Comparison of ENCODE assay signal across 8 cellular contexts in the genomic region with DNA sequence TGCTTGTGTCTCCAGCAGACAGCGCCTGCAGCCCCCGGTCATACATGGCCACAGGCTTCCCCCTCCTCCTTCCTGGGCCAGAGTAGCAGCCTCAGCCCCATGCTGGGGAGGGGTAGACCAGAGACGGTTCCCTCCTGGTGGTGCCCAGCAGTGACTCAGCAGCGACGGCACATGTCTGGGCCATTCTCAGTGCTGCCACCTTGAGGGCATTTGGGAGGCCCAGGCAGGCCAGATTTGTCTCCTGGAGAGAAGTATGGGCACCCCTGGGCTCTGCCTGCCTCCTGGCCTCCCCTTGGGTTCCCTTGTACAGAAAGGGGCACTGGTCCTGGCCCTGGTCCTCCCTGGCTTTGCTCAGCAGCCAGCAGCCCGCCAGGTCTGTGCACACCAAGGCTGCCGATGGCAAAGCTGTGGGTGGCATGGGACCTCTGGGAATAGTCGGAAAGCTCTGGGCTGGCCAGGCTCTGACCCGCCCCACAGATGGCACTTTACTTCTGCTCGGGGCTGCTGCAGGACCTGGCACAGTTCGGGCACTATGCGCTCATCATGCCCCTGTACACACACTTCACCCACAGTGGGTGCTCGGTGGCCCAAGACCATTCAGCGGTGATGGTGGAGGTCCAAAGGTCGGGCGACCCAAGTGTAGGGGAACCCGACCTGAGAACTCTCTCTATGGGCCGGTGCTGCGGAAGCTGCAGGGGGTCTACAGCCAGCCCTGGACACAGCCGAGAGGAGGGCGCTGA. TPM values are rescaled to one million over a fixed set of nuclear protein-coding genes. Genes with fewer than 3 reads are reported as not detected.
DNase-seq lines count a peak whose midpoint lies in the region; ATAC-seq and TF ChIP-seq lines count a peak whose summit lies in the region.

No MANE protein-coding gene starts in this region.

- H3K36me3 ChIP-seq in parathyroid adenoma (ENCODE audit: control insufficient read depth, insufficient read depth, low read length), result no peaks in the 10 kb centered on the region

- H3K9me3 ChIP-seq in parathyroid adenoma (ENCODE audit: control insufficient read depth, low read length), result no peaks in the 10 kb centered on the region

- DNase-seq in SIG-M5 treated with dmso at 0.1 percent for 504 hours (lab: John Stamatoyannopoulos, UW; ENCODE audit: unreplicated experiment) (peak; percentile 63), SIG-M5 (lab: John Stamatoyannopoulos, UW) (no peak), NCI-H226 (peak; percentile 59), epithelial cell of esophagus (ENCODE audit: low read depth) (peak; percentile 82)
- peak; percentile 81 for DNase-seq in activated CD4-positive, alpha-beta memory T cell treated with anti-CD3 and anti-CD28 coated beads for 36 hours

- H3K79me2 ChIP-seq in parathyroid adenoma, result no peaks in the 10 kb centered on the region

- no peak overlapping the region for H3K4me3 Mint-ChIP-seq in activated CD4-positive, alpha-beta memory T cell treated with anti-CD3 and anti-CD28 coated beads for 36 hours

- peak; percentile 84 for TF ChIP-seq CTCF in epithelial cell of esophagus (IDR thresholded peaks at IDR 0.05; ENCODE audit: insufficient read depth, low read depth, low read length, missing control alignments)
- peak; percentile 38 for TF ChIP-seq CTCF in parathyroid adenoma (IDR thresholded peaks at IDR 0.05)

- no peak overlapping the region for H3K27ac ChIP-seq in parathyroid adenoma

- no peak overlapping the region for H3K4me3 ChIP-seq in epithelial cell of esophagus (ENCODE audit: low read length)
- H3K4me3 ChIP-seq in parathyroid adenoma (ENCODE audit: low read depth, low read length), result no peak overlapping the region

- CTCF ChIA-PET in activated CD4-positive, alpha-beta memory T cell treated with anti-CD3 and anti-CD28 coated beads for 36 hours (lab: Charles Lee), result interaction anchor here (0.8 to 1.4 kb wide), 9 partner anchors 9 to 546 kb away, joined by 3 to 6 read pairs (median 3); partner anchors contain the start of gene PRSS56

- H3K27me3 Mint-ChIP-seq in activated CD4-positive, alpha-beta memory T cell treated with anti-CD3 and anti-CD28 coated beads for 36 hours, result no peaks in the 10 kb centered on the region

- H3K27me3 ChIP-seq in parathyroid adenoma (ENCODE audit: control insufficient read depth, insufficient read depth, low read length), result no peaks in the 10 kb centered on the region

- no peaks in the 10 kb centered on the region for H3K36me3 Mint-ChIP-seq in activated CD4-positive, alpha-beta memory T cell treated with anti-CD3 and anti-CD28 coated beads for 36 hours

- H3K9ac ChIP-seq in parathyroid adenoma, result no peak overlapping the region

- no peak for ATAC-seq in HG03378 (IDR thresholded peaks at IDR 0.05; ENCODE audit: unreplicated experiment)
- ATAC-seq in GM21360 (IDR thresholded peaks at IDR 0.05; ENCODE audit: unreplicated experiment), result no peak

- no peak overlapping the region for H2AFZ ChIP-seq in parathyroid adenoma

- H3K27ac Mint-ChIP-seq in activated CD4-positive, alpha-beta memory T cell treated with anti-CD3 and anti-CD28 coated beads for 36 hours, result no peak overlapping the region

- POLR2A ChIA-PET in activated CD4-positive, alpha-beta memory T cell treated with anti-CD3 and anti-CD28 coated beads for 36 hours (lab: Charles Lee), result no interaction called here

- no peaks in the 10 kb centered on the region for H3K4me1 Mint-ChIP-seq in activated CD4-positive, alpha-beta memory T cell treated with anti-CD3 and anti-CD28 coated beads for 36 hours (ENCODE audit: low read depth)

- no peaks in the 10 kb centered on the region for H3K9me3 Mint-ChIP-seq in activated CD4-positive, alpha-beta memory T cell treated with anti-CD3 and anti-CD28 coated beads for 36 hours

- H3K4me2 ChIP-seq in parathyroid adenoma (ENCODE audit: low read length), result no peak overlapping the region

- intact Hi-C loops in activated CD4-positive, alpha-beta memory T cell treated with anti-CD3 and anti-CD28 coated beads for 36 hours (cut with micrococcal nuclease), result no loop called here

- no peaks in the 10 kb centered on the region for H3K4me1 ChIP-seq in parathyroid adenoma

RNA-seq across cellular contexts. Expression of gene ALPI, which starts 11.4 kb away (rescaled TPM):
- not detected for total RNA-seq in activated CD4-positive, alpha-beta memory T cell treated with anti-CD3 and anti-CD28 coated beads for 36 hours

RNA-seq across cellular contexts. Expression of gene ALPG, which starts 37.9 kb away (rescaled TPM):
- not detected for total RNA-seq in activated CD4-positive, alpha-beta memory T cell treated with anti-CD3 and anti-CD28 coated beads for 36 hours

RNA-seq across cellular contexts. Expression of gene ECEL1, which starts 43.1 kb away (rescaled TPM):
- under 1 TPM in 1 of 2 experiments, not detected in 1; 0.10 TPM for total RNA-seq in activated CD4-positive, alpha-beta memory T cell treated with anti-CD3 and anti-CD28 coated beads for 36 hours
